Comparison of ENCODE assay signal across 8 cellular contexts in genomic region chr15:88894819-88895767, GRCh38. TPM values are rescaled to one million over a fixed set of nuclear protein-coding genes. Genes with fewer than 3 reads are reported as not detected.
DNase-seq lines count a peak whose midpoint lies in the region; ATAC-seq and TF ChIP-seq lines count a peak whose summit lies in the region.

Gene HAPLN3, minus strand, starts transcription at chr15:88895544. Its CDS starts 8,246 bp downstream, at chr15:88887298.

- peak within 1 kb of the TSS in 1 of 2 experiments; percentile 43 for H3K23ac ChIP-seq in mesenchymal stem cell (ENCODE audit: low read length in 2 of 2)

- H2AK5ac ChIP-seq in mesenchymal stem cell (ENCODE audit: low read length, severe bottlenecking) = no peak within 1 kb of the TSS

- peak within 1 kb of the TSS; percentile 58 for H3K4me3 ChIP-seq in choroid plexus epithelial cell (ENCODE audit: low read depth, low read length)
- peak within 1 kb of the TSS; percentile 57 to 72 for H3K4me3 ChIP-seq in mesenchymal stem cell (ENCODE audit: insufficient read depth in 1 of 2, low read depth in 1 of 2, low read length in 2 of 2)

- H4K8ac ChIP-seq in mesenchymal stem cell (ENCODE audit: low read length) = no peak within 1 kb of the TSS

- TF ChIP-seq CTCF in GM10266 (IDR thresholded peaks at IDR 0.05; ENCODE audit: control insufficient read depth, insufficient read depth, low read depth, missing control alignments) (no peak), choroid plexus epithelial cell (conservative IDR thresholded peaks at IDR 0.05; ENCODE audit: low read depth, low read length) (no peak)

- H3K9ac ChIP-seq in mesenchymal stem cell (ENCODE audit: low read length) = peak within 1 kb of the TSS; percentile 58

- H2AFZ ChIP-seq in mesenchymal stem cell (ENCODE audit: low read depth, low read length) = peak within 1 kb of the TSS; percentile 21

- no peak within 1 kb of the TSS for H3K27ac ChIP-seq in mesenchymal stem cell (ENCODE audit: low read length, poor library complexity, severe bottlenecking)

- 2% methylated on average over 51 of the region's 70 CpGs for WGBS in mesenchymal stem cell

- H3K18ac ChIP-seq in mesenchymal stem cell (ENCODE audit: low read depth in 1 of 2, low read length in 2 of 2) = peak within 1 kb of the TSS; percentile 11 to 39

- no peak within 1 kb of the TSS for H3K14ac ChIP-seq in mesenchymal stem cell (ENCODE audit: low read length in 2 of 2)

- H3K4ac ChIP-seq in mesenchymal stem cell (ENCODE audit: low read depth in 1 of 2, low read length in 2 of 2) = no peak within 1 kb of the TSS

- intact Hi-C loops in head of caudate nucleus (cut with DNase I) = no loop called here

- no peaks in the 10 kb centered on the region for H3K9me3 ChIP-seq in mesenchymal stem cell (ENCODE audit: control insufficient read depth, low read length)

- H3K4me1 ChIP-seq in mesenchymal stem cell (ENCODE audit: control insufficient read depth, insufficient read depth, low read depth, low read length) = peaks cover 29% of the 10 kb centered on the region

- H2BK15ac ChIP-seq in mesenchymal stem cell (ENCODE audit: low read depth, poor library complexity, severe bottlenecking) = peak within 1 kb of the TSS; percentile 60

- peaks cover 0 to 16% of the 10 kb centered on the region in 2 experiments for H3K36me3 ChIP-seq in mesenchymal stem cell (ENCODE audit: control insufficient read depth in 1 of 2, insufficient read depth in 2 of 2, low read depth in 1 of 2, low read length in 2 of 2)

- DNase-seq in GM10266 (ENCODE audit: extremely low spot score) (peak; percentile 66), choroid plexus epithelial cell (ENCODE audit: low read depth) (peak; percentile 57), mesenchymal stem cell (peak; percentile 29), head of caudate nucleus (no peak), DMS 273 (lab: John Stamatoyannopoulos, UW; ENCODE audit: unreplicated experiment) (no peak)
- peak; percentile 30 for DNase-seq in activated CD4-positive, CD25-positive, alpha-beta regulatory T cell treated with anti-CD3 and anti-CD28 coated beads, Interleukin-2, amount 50 U/mL, for 16 hours (ENCODE audit: low read depth, low spot score)
- peak; percentile 80 for DNase-seq in stimulated activated CD8-positive, alpha-beta memory T cell treated with anti-CD3 and anti-CD28 coated beads, Interleukin-4, amount 100 ng/mL, for 48 hours

- H4K91ac ChIP-seq in mesenchymal stem cell (ENCODE audit: low read length) = no peak within 1 kb of the TSS

- H3K4me2 ChIP-seq in mesenchymal stem cell (ENCODE audit: low read length, poor library complexity, severe bottlenecking) = peak within 1 kb of the TSS; percentile 95

- H2BK12ac ChIP-seq in mesenchymal stem cell (ENCODE audit: low read length in 2 of 2) = no peak within 1 kb of the TSS

- no peaks in the 10 kb centered on the region for H3K79me1 ChIP-seq in mesenchymal stem cell (replicated peaks; ENCODE audit: low read length, poor library complexity, severe bottlenecking)

- peak; percentile 46 for ATAC-seq in HG03196 (IDR thresholded peaks at IDR 0.05; ENCODE audit: unreplicated experiment)

- H2BK120ac ChIP-seq in mesenchymal stem cell (ENCODE audit: low read depth, low read length) = no peak within 1 kb of the TSS

- H3K27me3 ChIP-seq in mesenchymal stem cell (ENCODE audit: control insufficient read depth in 1 of 2, insufficient read depth in 1 of 2, low read length in 2 of 2) = peaks cover 14 to 27% of the 10 kb centered on the region in 2 experiments

- no peak within 1 kb of the TSS for H2BK5ac ChIP-seq in mesenchymal stem cell (ENCODE audit: low read depth, low read length, poor library complexity, severe bottlenecking)

RNA-seq across cellular contexts. Expression of gene HAPLN3, which starts in this region (rescaled TPM):
- 0.98 TPM for polyA plus RNA-seq in mesenchymal stem cell (2013, experiment 1 of 2)
- 1.1 TPM for polyA plus RNA-seq in mesenchymal stem cell (2013, experiment 2 of 2)

Comparison
In these comparisons a context has a peak if more than half of its experiments do, and no peak if none do; other contexts are left out.
1. DNase-seq: peak in GM10266 (single experiment), activated CD4-positive, CD25-positive, alpha-beta regulatory T cell treated with anti-CD3 and anti-CD28 coated beads, Interleukin-2, amount 50 U/mL, for 16 hours (single experiment), choroid plexus epithelial cell (single experiment), mesenchymal stem cell (single experiment) and stimulated activated CD8-positive, alpha-beta memory T cell treated with anti-CD3 and anti-CD28 coated beads, Interleukin-4, amount 100 ng/mL, for 48 hours (single experiment); none in head of caudate nucleus (0 of 42) and DMS 273 (single experiment).